In the genomic region with DNA sequence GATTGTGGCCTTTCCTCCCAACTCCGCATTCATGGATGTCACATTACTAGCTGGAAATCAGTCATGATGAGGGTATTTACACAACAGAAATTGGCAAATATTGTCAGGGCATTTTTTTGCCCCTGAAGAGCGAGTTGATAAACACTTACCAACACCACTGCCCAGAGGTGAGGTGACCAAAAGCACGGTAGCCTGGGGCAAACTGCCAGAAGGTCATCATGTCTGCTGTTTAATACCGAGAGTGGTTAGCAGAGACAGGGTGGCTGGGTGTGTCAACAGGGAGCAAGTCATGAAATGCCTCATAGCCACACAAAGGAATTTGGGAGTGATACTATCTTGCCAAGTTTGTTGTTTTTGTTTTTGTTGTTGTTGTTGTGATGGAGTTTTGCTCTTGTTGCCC, we compare ENCODE assay signal across 21 cellular contexts.
"Had no signal": no experiment of that assay in that cellular context is flagged by ENCODE, and none has a peak within 500 bp of the region (broad histone marks: within the 10 kb centered on the region; RNA-seq: fewer than 3 reads in every experiment).

No MANE protein-coding gene starts in this region.

- H3K36me3 ChIP-seq: left ventricle myocardium inferior, pancreas, thoracic aorta had no signal

- H3K27me3 ChIP-seq: body of pancreas, dorsolateral prefrontal cortex, pancreas had no signal

- H3K4me1 ChIP-seq: body of pancreas, left ventricle myocardium inferior, pancreas had no signal

- DNase-seq: activated B cell treated with CpG ODN at 0.5 μM for 24 hours; activated CD4-positive, alpha-beta T cell treated with anti-CD3 and anti-CD28 coated beads for 48 hours; activated CD8-positive, alpha-beta T cell treated with anti-CD3 and anti-CD28 coated beads for 36 hours; activated naive CD4-positive, alpha-beta T cell treated with Interleukin-2 at 50 U/mL for 16 hours; activated naive CD8-positive, alpha-beta T cell treated with anti-CD3 and anti-CD28 coated beads, Interleukin-2, amount 10 ng/mL, durations not matched to agents 7 days and 5 days; activated T-cell treated with anti-CD3 and anti-CD28 coated beads, Interleukin-2, amount 50 U/mL, for 1 hour; amygdala; body of pancreas; caudate nucleus; dorsolateral prefrontal cortex; foreskin melanocyte; glutamatergic neuron; hippocampal formation; left ventricle myocardium inferior; mesenchymal stem cell; naive thymus-derived CD8-positive, alpha-beta T cell; pancreas; stimulated activated CD4-positive, alpha-beta T cell treated with anti-CD3 and anti-CD28 coated beads, Interleukin-4, amount 100 ng/mL, for 4 hours had no signal

- H3K4me3 ChIP-seq: body of pancreas, dorsolateral prefrontal cortex, left ventricle myocardium inferior, pancreas, thoracic aorta had no signal

- H3K9me3 ChIP-seq: body of pancreas, pancreas, thoracic aorta had no signal

- ATAC-seq: activated CD8-positive, alpha-beta T cell treated with anti-CD3 and anti-CD28 coated beads for 36 hours; body of pancreas; naive thymus-derived CD8-positive, alpha-beta T cell; pancreas; sciatic nerve; stimulated activated memory B cell treated with anti-CD40 and anti-IgM and Interleukin-4, amounts not matched to agents 10 μg/mL and 1 μg/mL and 100 μg/mL, for 72 hours had no signal

- H3K27ac ChIP-seq: body of pancreas, dorsolateral prefrontal cortex, left ventricle myocardium inferior, pancreas, thoracic aorta had no signal
